ENCODE assay signal across 21 cellular contexts in genomic region chr10:29276251-29276850, GRCh38. TPM values are rescaled to one million over a fixed set of nuclear protein-coding genes. Genes with fewer than 3 reads are reported as not detected.
"Had no signal": no experiment of that assay in that cellular context is flagged by ENCODE, and none has a peak within 500 bp of the region (broad histone marks: within the 10 kb centered on the region; RNA-seq: fewer than 3 reads in every experiment).

No MANE protein-coding gene starts in this region.

- H3K4me1 ChIP-seq: ascending aorta, heart left ventricle, right atrium auricular region, uterus had no signal

- H3K36me3 ChIP-seq: ascending aorta, heart left ventricle, neutrophil, right atrium auricular region, uterus, WERI-Rb-1 had no signal

- H3K27ac Mint-ChIP-seq: activated CD4-positive, alpha-beta memory T cell treated with anti-CD3 and anti-CD28 coated beads, Interleukin-2, amount 10 ng/mL, durations not matched to agents 7 days and 5 days; activated CD4-positive, alpha-beta T cell treated with anti-CD3 and anti-CD28 coated beads for 36 hours; activated naive CD8-positive, alpha-beta T cell treated with anti-CD3 and anti-CD28 coated beads, Interleukin-2, amount 10 ng/mL, durations not matched to agents 7 days and 5 days; naive thymus-derived CD4-positive, alpha-beta T cell; T-helper 2 cell treated with Interferon-gamma antibody and Interleukin-4, amounts not matched to agents 5 μg/mL and 100 μg/mL, for 36 hours had no signal

- H3K9me3 ChIP-seq: ascending aorta, heart left ventricle, neutrophil, right atrium auricular region, uterus had no signal

- H3K4me1 Mint-ChIP-seq: activated CD4-positive, alpha-beta memory T cell treated with anti-CD3 and anti-CD28 coated beads, Interleukin-2, amount 10 ng/mL, durations not matched to agents 7 days and 5 days; activated CD4-positive, alpha-beta T cell treated with anti-CD3 and anti-CD28 coated beads for 36 hours; activated naive CD8-positive, alpha-beta T cell treated with anti-CD3 and anti-CD28 coated beads, Interleukin-2, amount 10 ng/mL, durations not matched to agents 7 days and 5 days had no signal

- H3K9me3 Mint-ChIP-seq: activated CD4-positive, alpha-beta memory T cell treated with anti-CD3 and anti-CD28 coated beads, Interleukin-2, amount 10 ng/mL, durations not matched to agents 7 days and 5 days; activated naive CD8-positive, alpha-beta T cell treated with anti-CD3 and anti-CD28 coated beads, Interleukin-2, amount 10 ng/mL, durations not matched to agents 7 days and 5 days; T-helper 2 cell treated with Interferon-gamma antibody and Interleukin-4, amounts not matched to agents 5 μg/mL and 100 μg/mL, for 36 hours had no signal

- H3K36me3 Mint-ChIP-seq: activated naive CD8-positive, alpha-beta T cell treated with anti-CD3 and anti-CD28 coated beads, Interleukin-2, amount 10 ng/mL, durations not matched to agents 7 days and 5 days; naive thymus-derived CD4-positive, alpha-beta T cell had no signal

- H3K27ac ChIP-seq: ascending aorta, heart left ventricle, neutrophil, right atrium auricular region, WERI-Rb-1 had no signal

- ATAC-seq: activated CD4-positive, alpha-beta T cell treated with anti-CD3 and anti-CD28 coated beads for 36 hours; heart left ventricle; naive thymus-derived CD4-positive, alpha-beta T cell had no signal

- DNase-seq: activated CD4-positive, alpha-beta memory T cell treated with anti-CD3 and anti-CD28 coated beads, Interleukin-2, amount 10 ng/mL, durations not matched to agents 7 days and 5 days; activated CD4-positive, alpha-beta T cell treated with anti-CD3 and anti-CD28 coated beads for 36 hours; activated CD8-positive, alpha-beta memory T cell treated with anti-CD3 and anti-CD28 coated beads, Interleukin-2, amount 50 U/mL, for 4 hours; activated naive CD8-positive, alpha-beta T cell treated with anti-CD3 and anti-CD28 coated beads, Interleukin-2, amount 10 ng/mL, durations not matched to agents 7 days and 5 days; heart left ventricle; naive thymus-derived CD4-positive, alpha-beta T cell; small intestine; uterus; WERI-Rb-1 had no signal

- H3K27me3 ChIP-seq: ascending aorta, heart left ventricle, right atrium auricular region, uterus had no signal

- H3K4me3 Mint-ChIP-seq: activated CD4-positive, alpha-beta memory T cell treated with anti-CD3 and anti-CD28 coated beads, Interleukin-2, amount 10 ng/mL, durations not matched to agents 7 days and 5 days; activated CD4-positive, alpha-beta T cell treated with anti-CD3 and anti-CD28 coated beads for 36 hours; activated naive CD8-positive, alpha-beta T cell treated with anti-CD3 and anti-CD28 coated beads, Interleukin-2, amount 10 ng/mL, durations not matched to agents 7 days and 5 days; naive thymus-derived CD4-positive, alpha-beta T cell; T-helper 2 cell treated with Interferon-gamma antibody and Interleukin-4, amounts not matched to agents 5 μg/mL and 100 μg/mL, for 36 hours had no signal

- FAIRE-seq: bronchial epithelial cell, frontal cortex, small intestine had no signal

- H3K4me3 ChIP-seq: ascending aorta, heart left ventricle, right atrium auricular region, uterus had no signal

RNA-seq across cellular contexts. Expression of gene LYZL1, which starts 12.5 kb away (rescaled TPM):
- total RNA-seq: activated CD4-positive, alpha-beta memory T cell treated with anti-CD3 and anti-CD28 coated beads, Interleukin-2, amount 10 ng/mL, durations not matched to agents 7 days and 5 days; activated CD4-positive, alpha-beta T cell treated with anti-CD3 and anti-CD28 coated beads for 36 hours; activated naive CD8-positive, alpha-beta T cell treated with anti-CD3 and anti-CD28 coated beads, Interleukin-2, amount 10 ng/mL, durations not matched to agents 7 days and 5 days; ascending aorta; bronchial epithelial cell; chondrocyte; dermis microvascular lymphatic vessel endothelial cell; frontal cortex; heart left ventricle; kidney epithelial cell; liver; mononuclear cell; naive thymus-derived CD4-positive, alpha-beta T cell; right atrium auricular region; uterus had no signal
- polyA plus RNA-seq: heart left ventricle; liver; naive thymus-derived CD4-positive, alpha-beta T cell; small intestine; thymus had no signal
